ENCODE assay signal across 8 cellular contexts in genomic region chr12:49323524-49324097, GRCh38. TPM values are rescaled to one million over a fixed set of nuclear protein-coding genes. Genes with fewer than 3 reads are reported as not detected.
DNase-seq lines count a peak whose midpoint lies in the region; ATAC-seq, FAIRE-seq and TF ChIP-seq lines count a peak whose summit lies in the region.

No MANE protein-coding gene starts in this region.

- no peaks in the 10 kb centered on the region for H3K27me3 Mint-ChIP-seq in activated CD4-positive, alpha-beta T cell treated with anti-CD3 and anti-CD28 coated beads, Interleukin-2, amount 10 ng/mL, durations not matched to agents 24 days and 14 days
- no peaks in the 10 kb centered on the region for H3K27me3 Mint-ChIP-seq in activated T-helper 17 cell treated with anti-CD3 and anti-CD28 coated beads, Interleukin-2, amount 50 U/mL, for 72 hours

- H4K20me1 ChIP-seq in keratinocyte (ENCODE audit: control insufficient read depth, extremely low read depth, insufficient read depth, low read length): no peaks in the 10 kb centered on the region

- FAIRE-seq in keratinocyte (lab: Jason Lieb, UNC): no peak

- H3K9me3 Mint-ChIP-seq in activated CD4-positive, alpha-beta T cell treated with anti-CD3 and anti-CD28 coated beads, Interleukin-2, amount 10 ng/mL, durations not matched to agents 24 days and 14 days: no peaks in the 10 kb centered on the region
- no peaks in the 10 kb centered on the region for H3K9me3 Mint-ChIP-seq in activated T-helper 17 cell treated with anti-CD3 and anti-CD28 coated beads, Interleukin-2, amount 50 U/mL, for 72 hours

- H3K27me3 ChIP-seq in keratinocyte (ENCODE audit: control insufficient read depth, extremely low read depth, insufficient read depth, low read length) (no peaks in the 10 kb centered on the region), stomach (no peaks in the 10 kb centered on the region)

- peaks cover 24% of the 10 kb centered on the region for H3K4me1 Mint-ChIP-seq in activated CD4-positive, alpha-beta T cell treated with anti-CD3 and anti-CD28 coated beads, Interleukin-2, amount 10 ng/mL, durations not matched to agents 24 days and 14 days
- peaks cover 5% of the 10 kb centered on the region for H3K4me1 Mint-ChIP-seq in activated T-helper 17 cell treated with anti-CD3 and anti-CD28 coated beads, Interleukin-2, amount 50 U/mL, for 72 hours

- TF ChIP-seq CTCF in keratinocyte (optimal IDR thresholded peaks at IDR 0.05 in 1 of 3, IDR thresholded peaks at IDR 0.05 in 1 of 3, conservative IDR thresholded peaks at IDR 0.05 in 1 of 3; ENCODE audit: extremely low read depth in 1 of 3, insufficient read depth in 2 of 3, low read length in 3 of 3) (no peak), stomach (IDR thresholded peaks at IDR 0.05) (no peak)

- H2AFZ ChIP-seq in keratinocyte (ENCODE audit: control insufficient read depth, low read length): peak overlapping the region; percentile 88

- H3K9me3 ChIP-seq in keratinocyte (ENCODE audit: control insufficient read depth, low read depth, low read length): no peaks in the 10 kb centered on the region
- H3K9me3 ChIP-seq in stomach: no peaks in the 10 kb centered on the region

- peaks cover 7% of the 10 kb centered on the region for H3K79me2 ChIP-seq in keratinocyte (ENCODE audit: control insufficient read depth, insufficient read depth, low read length)

- H3K4me3 ChIP-seq in keratinocyte (ENCODE audit: control insufficient read depth in 2 of 3, extremely low read depth in 1 of 3, insufficient read depth in 2 of 3, low read depth in 1 of 3, low read length in 3 of 3) (peak overlapping the region; percentile 58 to 89 (median 76)), stomach (peak overlapping the region; percentile 50 to 77 (median 69))

- H3K27ac ChIP-seq in keratinocyte (ENCODE audit: control insufficient read depth, insufficient read depth, low read length) (peak overlapping the region; percentile 69), stomach (peak overlapping the region in 2 of 5 donors; percentile 55 to 80), substantia nigra (ENCODE audit: low read depth, low read length, poor library complexity, severe bottlenecking) (no peak overlapping the region)

- no peak for DNase-seq in activated CD4-positive, alpha-beta T cell treated with anti-CD3 and anti-CD28 coated beads, Interleukin-2, amount 10 ng/mL, durations not matched to agents 24 days and 14 days
- no peak for DNase-seq in activated CD4-positive, alpha-beta T cell treated with anti-CD3 and anti-CD28 coated beads, Interleukin-2, amount 50 U/mL, for 1 hour
- DNase-seq in keratinocyte (ENCODE audit: low read depth, low spot score) (no peak), stomach (no peak), substantia nigra (lab: John Stamatoyannopoulos, UW) (no peak), HCEC 1CT (no peak)

- H3K4me3 Mint-ChIP-seq in activated CD4-positive, alpha-beta T cell treated with anti-CD3 and anti-CD28 coated beads, Interleukin-2, amount 10 ng/mL, durations not matched to agents 24 days and 14 days: peak overlapping the region; percentile 94
- H3K4me3 Mint-ChIP-seq in activated T-helper 17 cell treated with anti-CD3 and anti-CD28 coated beads, Interleukin-2, amount 50 U/mL, for 72 hours: peak overlapping the region; percentile 97

- peak overlapping the region; percentile 88 for H3K27ac Mint-ChIP-seq in activated CD4-positive, alpha-beta T cell treated with anti-CD3 and anti-CD28 coated beads, Interleukin-2, amount 10 ng/mL, durations not matched to agents 24 days and 14 days
- H3K27ac Mint-ChIP-seq in activated T-helper 17 cell treated with anti-CD3 and anti-CD28 coated beads, Interleukin-2, amount 50 U/mL, for 72 hours: peak overlapping the region; percentile 95

- dilution Hi-C loops in keratinocyte (cut with MboI; ENCODE audit: extremely low pct_ligation_motif_present, low sequenced_read_pairs): no loop called here

- 6 to 12% (median 10%) methylated on average over 14 to 19 of the region's 19 CpGs for WGBS in stomach, 5 donors

- H3K9me1 ChIP-seq in keratinocyte (ENCODE audit: control insufficient read depth, extremely low read depth, insufficient read depth, low read length): no peaks in the 10 kb centered on the region

- intact Hi-C loops in activated CD4-positive, alpha-beta T cell treated with anti-CD3 and anti-CD28 coated beads, Interleukin-2, amount 10 ng/mL, durations not matched to agents 24 days and 14 days (cut with micrococcal nuclease): loop anchor here (1.0 kb wide), 2 partner anchors 44 to 58 kb away; partner anchors contain the start of genes SPATS2 and TUBA1C
- intact Hi-C loops in stomach (cut with DNase I; ENCODE audit: low total_unique reads): no loop called here

- H3K36me3 ChIP-seq in keratinocyte (ENCODE audit: control insufficient read depth in 2 of 2, extremely low read depth in 1 of 2, insufficient read depth in 2 of 2, low read length in 2 of 2) (peaks cover 0 to 13% of the 10 kb centered on the region in 2 experiments), stomach (peaks cover 0 to 8% (median 0%) of the 10 kb centered on the region in 4 donors)

- no peak for ATAC-seq in activated T-helper 17 cell treated with anti-CD3 and anti-CD28 coated beads, Interleukin-2, amount 50 U/mL, for 72 hours (replicated peaks)
- no peak for ATAC-seq in GM18520 (IDR thresholded peaks at IDR 0.05; ENCODE audit: unreplicated experiment)

- peaks cover 22% of the 10 kb centered on the region for H3K36me3 Mint-ChIP-seq in activated CD4-positive, alpha-beta T cell treated with anti-CD3 and anti-CD28 coated beads, Interleukin-2, amount 10 ng/mL, durations not matched to agents 24 days and 14 days (ENCODE audit: low read depth)
- H3K36me3 Mint-ChIP-seq in activated T-helper 17 cell treated with anti-CD3 and anti-CD28 coated beads, Interleukin-2, amount 50 U/mL, for 72 hours (ENCODE audit: low read depth): peaks cover 15% of the 10 kb centered on the region

- no peak for TF ChIP-seq POLR2A in stomach (IDR thresholded peaks at IDR 0.05)

- peak overlapping the region; percentile 87 for H3K9ac ChIP-seq in keratinocyte (ENCODE audit: control insufficient read depth, extremely low read depth, insufficient read depth, low read length)

- H3K4me1 ChIP-seq in keratinocyte (ENCODE audit: control insufficient read depth, extremely low read depth, insufficient read depth, low read length) (peaks cover 11% of the 10 kb centered on the region), stomach (peaks cover 12 to 21% (median 15%) of the 10 kb centered on the region in 4 donors)

- peak overlapping the region; percentile 80 for H3K4me2 ChIP-seq in keratinocyte (ENCODE audit: control insufficient read depth, extremely low read depth, insufficient read depth, low read depth, low read length)

- TF ChIP-seq EP300 in stomach (IDR thresholded peaks at IDR 0.05): no peak

RNA-seq across cellular contexts. Expression of gene TROAP, which starts 0.6 kb away (rescaled TPM):
- 49.9 and 51.6 TPM in 2 replicates for total RNA-seq in activated CD4-positive, alpha-beta T cell treated with anti-CD3 and anti-CD28 coated beads, Interleukin-2, amount 10 ng/mL, durations not matched to agents 24 days and 14 days
- total RNA-seq in activated T-helper 17 cell treated with anti-CD3 and anti-CD28 coated beads, Interleukin-2, amount 50 U/mL, for 72 hours: 10 to 100 TPM; 53.9 to 56.5 TPM
- polyA plus RNA-seq in keratinocyte (1.7 to 14.1 TPM (median 12.7 TPM) in 3 replicates), stomach (10 to 100 TPM in 1 of 3 donors, 1 to 10 TPM in 2; 3.2 to 15.7 (median 8.9) TPM)
- not detected for polyA plus RNA-seq in keratinocyte (2011; ENCODE audit: low read depth)
- polyA plus RNA-seq in keratinocyte (2011; cell fraction: cytosol; rRNA removed): 3.6 and 4.6 TPM in 2 replicates
- 5.6 and 6.0 TPM in 2 replicates for polyA plus RNA-seq in keratinocyte (2011; cell fraction: nucleus; rRNA removed)
- polyA plus RNA-seq in keratinocyte (2012; ENCODE audit: low replicate concordance): 0.21 and 13.6 TPM in 2 replicates
- polyA minus RNA-seq in keratinocyte: 1.7 to 20.5 TPM (median 5.5 TPM) in 3 replicates
- 4.0 TPM for polyA minus RNA-seq in keratinocyte (2011; cell fraction: cytosol; rRNA and poly(A)+ RNA removed)
- polyA minus RNA-seq in keratinocyte (2011; cell fraction: nucleus; rRNA and poly(A)+ RNA removed): 1.8 and 4.6 TPM in 2 replicates
- 10 to 100 TPM in 2 of 5 donors, 1 to 10 TPM in 3; 1.4 to 54.2 (median 8.5) TPM for total RNA-seq in stomach

RNA-seq across cellular contexts. Expression of gene C1QL4, which starts 13.4 kb away (rescaled TPM):
- not detected in 2 replicates for total RNA-seq in activated CD4-positive, alpha-beta T cell treated with anti-CD3 and anti-CD28 coated beads, Interleukin-2, amount 10 ng/mL, durations not matched to agents 24 days and 14 days
- not detected for total RNA-seq in activated T-helper 17 cell treated with anti-CD3 and anti-CD28 coated beads, Interleukin-2, amount 50 U/mL, for 72 hours
- polyA plus RNA-seq in keratinocyte (0.07 to 0.10 TPM (median 0.09 TPM) in 3 replicates), stomach (not detected)
- polyA plus RNA-seq in keratinocyte (2011; ENCODE audit: low read depth): not detected
- 0.08 TPM in 1 of 2 replicates, not detected in the other for polyA plus RNA-seq in keratinocyte (2011; cell fraction: cytosol; rRNA removed)
- 0.10 and 0.12 TPM in 2 replicates for polyA plus RNA-seq in keratinocyte (2011; cell fraction: nucleus; rRNA removed)
- polyA plus RNA-seq in keratinocyte (2012; ENCODE audit: low replicate concordance): 0.38 TPM in 1 of 2 replicates, not detected in the other
- polyA minus RNA-seq in keratinocyte: not detected in 3 replicates
- not detected for polyA minus RNA-seq in keratinocyte (2011; cell fraction: cytosol; rRNA and poly(A)+ RNA removed)
- polyA minus RNA-seq in keratinocyte (2011; cell fraction: nucleus; rRNA and poly(A)+ RNA removed): not detected in 2 replicates
- total RNA-seq in stomach: not detected

RNA-seq across cellular contexts. Expression of gene DNAJC22, which starts 23.1 kb away (rescaled TPM):
- total RNA-seq in activated CD4-positive, alpha-beta T cell treated with anti-CD3 and anti-CD28 coated beads, Interleukin-2, amount 10 ng/mL, durations not matched to agents 24 days and 14 days: not detected in 2 replicates
- total RNA-seq in activated T-helper 17 cell treated with anti-CD3 and anti-CD28 coated beads, Interleukin-2, amount 50 U/mL, for 72 hours: not detected
- polyA plus RNA-seq in keratinocyte (0.03 to 0.04 TPM in 2 of 3 replicates, not detected in the other), stomach (1 to 10 TPM; 1.5 to 1.6 (median 1.5) TPM)
- not detected for polyA plus RNA-seq in keratinocyte (2011; ENCODE audit: low read depth)
- polyA plus RNA-seq in keratinocyte (2011; cell fraction: cytosol; rRNA removed): not detected in 2 replicates
- polyA plus RNA-seq in keratinocyte (2011; cell fraction: nucleus; rRNA removed): not detected in 2 replicates
- polyA plus RNA-seq in keratinocyte (2012; ENCODE audit: low replicate concordance): 0.02 TPM in 1 of 2 replicates, not detected in the other
- polyA minus RNA-seq in keratinocyte: not detected in 3 replicates
- polyA minus RNA-seq in keratinocyte (2011; cell fraction: cytosol; rRNA and poly(A)+ RNA removed): not detected
- polyA minus RNA-seq in keratinocyte (2011; cell fraction: nucleus; rRNA and poly(A)+ RNA removed): not detected in 2 replicates
- total RNA-seq in stomach: 10 to 100 TPM in 2 of 5 donors, 1 to 10 TPM in 2, not detected in 1; 3.1 to 54.7 (median 13.9) TPM

RNA-seq across cellular contexts. Expression of gene PRPH, which starts 28.7 kb away (rescaled TPM):
- 0.23 TPM in 1 of 2 replicates, not detected in the other for total RNA-seq in activated CD4-positive, alpha-beta T cell treated with anti-CD3 and anti-CD28 coated beads, Interleukin-2, amount 10 ng/mL, durations not matched to agents 24 days and 14 days
- under 1 TPM in 1 of 2 donors, not detected in 1; 0.32 TPM for total RNA-seq in activated T-helper 17 cell treated with anti-CD3 and anti-CD28 coated beads, Interleukin-2, amount 50 U/mL, for 72 hours
- polyA plus RNA-seq in keratinocyte (0.05 to 0.11 TPM (median 0.08 TPM) in 3 replicates), stomach (1 to 10 TPM in 1 of 3 donors, under 1 TPM in 1, not detected in 1; 0.50 to 9.0 TPM)
- not detected for polyA plus RNA-seq in keratinocyte (2011; ENCODE audit: low read depth)
- polyA plus RNA-seq in keratinocyte (2011; cell fraction: cytosol; rRNA removed): not detected in 2 replicates
- polyA plus RNA-seq in keratinocyte (2011; cell fraction: nucleus; rRNA removed): 0.10 TPM in 1 of 2 replicates, not detected in the other
- polyA plus RNA-seq in keratinocyte (2012; ENCODE audit: low replicate concordance): not detected in 2 replicates
- not detected in 3 replicates for polyA minus RNA-seq in keratinocyte
- not detected for polyA minus RNA-seq in keratinocyte (2011; cell fraction: cytosol; rRNA and poly(A)+ RNA removed)
- polyA minus RNA-seq in keratinocyte (2011; cell fraction: nucleus; rRNA and poly(A)+ RNA removed): not detected in 2 replicates
- total RNA-seq in stomach: 10 to 100 TPM in 2 of 5 donors, under 1 TPM in 1, not detected in 2; 0.45 to 14.5 (median 11.9) TPM

RNA-seq across cellular contexts. Expression of gene SPATS2, which starts 43.7 kb away (rescaled TPM):
- 14.5 and 16.2 TPM in 2 replicates for total RNA-seq in activated CD4-positive, alpha-beta T cell treated with anti-CD3 and anti-CD28 coated beads, Interleukin-2, amount 10 ng/mL, durations not matched to agents 24 days and 14 days
- 10 to 100 TPM; 15.3 to 16.9 TPM for total RNA-seq in activated T-helper 17 cell treated with anti-CD3 and anti-CD28 coated beads, Interleukin-2, amount 50 U/mL, for 72 hours
- polyA plus RNA-seq in keratinocyte (46.2 to 51.3 TPM (median 47.9 TPM) in 3 replicates), stomach (10 to 100 TPM in 2 of 3 donors, 1 to 10 TPM in 1; 8.0 to 15.9 (median 14.4) TPM)
- 26.2 TPM for polyA plus RNA-seq in keratinocyte (2011; ENCODE audit: low read depth)
- 46.1 and 75.1 TPM in 2 replicates for polyA plus RNA-seq in keratinocyte (2011; cell fraction: cytosol; rRNA removed)
- polyA plus RNA-seq in keratinocyte (2011; cell fraction: nucleus; rRNA removed): 54.4 and 55.0 TPM in 2 replicates
- polyA plus RNA-seq in keratinocyte (2012; ENCODE audit: low replicate concordance): 13.2 and 32.0 TPM in 2 replicates
- 45.5 to 79.7 TPM (median 46.4 TPM) in 3 replicates for polyA minus RNA-seq in keratinocyte
- polyA minus RNA-seq in keratinocyte (2011; cell fraction: cytosol; rRNA and poly(A)+ RNA removed): 50.5 TPM
- 39.5 and 62.9 TPM in 2 replicates for polyA minus RNA-seq in keratinocyte (2011; cell fraction: nucleus; rRNA and poly(A)+ RNA removed)
- 100 to 1,000 TPM in 1 of 5 donors, 10 to 100 TPM in 4; 14.8 to 194 (median 24.8) TPM for total RNA-seq in stomach
